26 cellular contexts compared by ENCODE assay signal in genomic region chr1:147086129-147086528, GRCh38.
"Had no signal": no experiment of that assay in that cellular context is flagged by ENCODE, and none has a peak within 500 bp of the region (broad histone marks: within the 10 kb centered on the region; RNA-seq: fewer than 3 reads in every experiment).

No MANE protein-coding gene starts in this region.

- H3K36me3 ChIP-seq: brain microvascular endothelial cell, cardiac muscle cell had no signal

- H3K4me3 ChIP-seq: cardiac muscle cell had no signal

- ATAC-seq: activated CD4-positive, CD25-positive, alpha-beta regulatory T cell treated with anti-CD3 and anti-CD28 coated beads, Interleukin-2, amount 50 U/mL, for 24 hours; activated CD8-positive, alpha-beta T cell treated with anti-CD3 and anti-CD28 coated beads, Interleukin-2, amount 10 ng/mL, durations not matched to agents 7 days and 5 days; activated naive CD4-positive, alpha-beta T cell treated with anti-CD3 and anti-CD28 coated beads, Interleukin-2, amount 50 U/mL, for 72 hours; activated naive CD8-positive, alpha-beta T cell treated with anti-CD3 and anti-CD28 coated beads, Interleukin-2, amount 50 U/mL, for 24 hours; Right ventricle myocardium inferior had no signal

- H3K27ac ChIP-seq: brain microvascular endothelial cell, cardiac muscle cell, SK-N-MC, VCaP had no signal

- H3K27ac Mint-ChIP-seq: activated CD8-positive, alpha-beta T cell treated with anti-CD3 and anti-CD28 coated beads, Interleukin-2, amount 10 ng/mL, durations not matched to agents 7 days and 5 days; activated naive CD8-positive, alpha-beta T cell treated with anti-CD3 and anti-CD28 coated beads, Interleukin-2, amount 50 U/mL, for 24 hours had no signal

- H3K9me3 Mint-ChIP-seq: activated naive CD4-positive, alpha-beta T cell treated with anti-CD3 and anti-CD28 coated beads, Interleukin-2, amount 50 U/mL, for 72 hours; activated T-helper 1 cell treated with anti-CD3 and anti-CD28 coated beads, Interleukin-12 subunit alpha, Interleukin-12 subunit beta, Interleukin-2, Interleukin-4 antibody, amounts not matched to agents 30 ng/mL and 10 ng/mL and 1 ng/mL, durations not matched to agents 14 hours and 24 hours and 36 hours had no signal

- DNase-seq: activated CD4-positive, alpha-beta T cell treated with anti-CD3 and anti-CD28 coated beads for 4 hours; activated CD8-positive, alpha-beta memory T cell treated with anti-CD3 and anti-CD28 coated beads, Interleukin-2, amount 50 U/mL, for 48 hours; activated CD8-positive, alpha-beta T cell treated with anti-CD3 and anti-CD28 coated beads, Interleukin-2, amount 10 ng/mL, durations not matched to agents 7 days and 5 days; activated effector memory CD4-positive, alpha-beta T cell treated with anti-CD3 and anti-CD28 coated beads, Interleukin-2, amount 50 U/mL, for 16 hours; activated naive CD4-positive, alpha-beta T cell treated with Interleukin-2 at 50 U/mL for 16 hours; activated naive CD8-positive, alpha-beta T cell treated with anti-CD3 and anti-CD28 coated beads, Interleukin-2, amount 50 U/mL, for 24 hours; activated T-cell treated with anti-CD3 and anti-CD28 coated beads, Interleukin-2, amount 50 U/mL, for 24 hours; amygdala; brain microvascular endothelial cell; Kasumi-1; KBM-7; NCI-H1105 treated with DMSO at 0.1 percent for 48 hours; NCI-H1436 treated with DMSO at 0.1 percent for 48 hours; NCI-H187; NCI-H2081 treated with DMSO at 0.1 percent for 48 hours; NCI-H446 treated with DMSO at 0.1 percent for 48 hours; NCI-H526; NCI-H82; T-helper 1 cell had no signal
